Comparison of ENCODE assay signal across 12 cellular contexts in genomic region chr17:28892024-28892423, GRCh38. TPM values are rescaled to one million over a fixed set of nuclear protein-coding genes. Genes with fewer than 3 reads are reported as not detected.
DNase-seq lines count a peak whose midpoint lies in the region; ATAC-seq and TF ChIP-seq lines count a peak whose summit lies in the region.
"Had no signal": no experiment of that assay in that cellular context is flagged by ENCODE, and none has a peak within 500 bp of the region (broad histone marks: within the 10 kb centered on the region; RNA-seq: fewer than 3 reads in every experiment).

No MANE protein-coding gene starts in this region.

- H3K36me3 Mint-ChIP-seq in CD4-positive, alpha-beta memory T cell: peaks cover 8 to 37% of the 10 kb centered on the region in 2 donors
- peaks cover 54% of the 10 kb centered on the region for H3K36me3 Mint-ChIP-seq in activated CD8-positive, alpha-beta T cell treated with anti-CD3 and anti-CD28 coated beads, Interleukin-2, amount 10 ng/mL, durations not matched to agents 7 days and 5 days (ENCODE audit: low read depth)
- H3K36me3 Mint-ChIP-seq in nephron (ENCODE audit: low read depth): peaks cover 11% of the 10 kb centered on the region

- peak overlapping the region in 6 of 7 donors; percentile 80 to 94 (median 88) for H3K27ac Mint-ChIP-seq in CD4-positive, alpha-beta memory T cell
- peak overlapping the region; percentile 83 for H3K27ac Mint-ChIP-seq in activated CD8-positive, alpha-beta T cell treated with anti-CD3 and anti-CD28 coated beads, Interleukin-2, amount 10 ng/mL, durations not matched to agents 7 days and 5 days
- H3K27ac Mint-ChIP-seq in nephron: peak overlapping the region in 2 of 3 experiments; percentile 17 to 20

- no peak overlapping the region for H3K27ac ChIP-seq in CD4-positive, alpha-beta memory T cell (ENCODE audit: low read depth, low read length)
- no peak overlapping the region for H3K27ac ChIP-seq in caudate nucleus (ENCODE audit: low read depth, low read length)
- H3K27ac ChIP-seq: neural progenitor cell had no signal

- H3K4me3 ChIP-seq in CD4-positive, alpha-beta memory T cell (ENCODE audit: low read length in 2 of 2): no peak overlapping the region
- H3K4me3 ChIP-seq in BE2C (ENCODE audit: low read depth, low read length): no peak overlapping the region
- H3K4me3 ChIP-seq: left lung, neural progenitor cell had no signal

- H3K4me1 ChIP-seq in CD4-positive, alpha-beta memory T cell (ENCODE audit: insufficient read depth, low read length): peaks cover 57% of the 10 kb centered on the region
- H3K4me1 ChIP-seq in BE2C: no peaks in the 10 kb centered on the region; the same call in 1 of the 2 replicates

- H3K4me3 Mint-ChIP-seq in CD4-positive, alpha-beta memory T cell: peak overlapping the region in 4 of 8 donors; percentile 24 to 57 (median 43)
- no peak overlapping the region for H3K4me3 Mint-ChIP-seq in activated CD8-positive, alpha-beta T cell treated with anti-CD3 and anti-CD28 coated beads, Interleukin-2, amount 10 ng/mL, durations not matched to agents 7 days and 5 days
- H3K4me3 Mint-ChIP-seq in nephron: no peak overlapping the region

- peaks cover 9% of the 10 kb centered on the region for H3K36me3 ChIP-seq in CD4-positive, alpha-beta memory T cell (ENCODE audit: insufficient read depth, low read length)
- no peaks in the 10 kb centered on the region for H3K36me3 ChIP-seq in BE2C
- H3K36me3 ChIP-seq: neural progenitor cell had no signal

- peaks cover 37 to 77% (median 57%) of the 10 kb centered on the region in 4 donors for H3K4me1 Mint-ChIP-seq in CD4-positive, alpha-beta memory T cell
- H3K4me1 Mint-ChIP-seq in activated CD8-positive, alpha-beta T cell treated with anti-CD3 and anti-CD28 coated beads, Interleukin-2, amount 10 ng/mL, durations not matched to agents 7 days and 5 days (ENCODE audit: low read depth): peaks cover 65% of the 10 kb centered on the region
- H3K4me1 Mint-ChIP-seq in nephron: peaks cover 33% of the 10 kb centered on the region

- H3K9me3 Mint-ChIP-seq in CD4-positive, alpha-beta memory T cell: no peaks in the 10 kb centered on the region
- H3K9me3 Mint-ChIP-seq in activated CD8-positive, alpha-beta T cell treated with anti-CD3 and anti-CD28 coated beads, Interleukin-2, amount 10 ng/mL, durations not matched to agents 7 days and 5 days (ENCODE audit: insufficient read depth): no peaks in the 10 kb centered on the region
- H3K9me3 Mint-ChIP-seq in nephron: no peaks in the 10 kb centered on the region

- no peak for TF ChIP-seq CTCF in nephron (IDR thresholded peaks at IDR 0.05; ENCODE audit: unreplicated experiment in 3 of 3)
- TF ChIP-seq CTCF in BE2C (IDR thresholded peaks at IDR 0.05; ENCODE audit: low read depth, low read length): no peak

- H3K27me3 Mint-ChIP-seq in CD4-positive, alpha-beta memory T cell: no peaks in the 10 kb centered on the region
- H3K27me3 Mint-ChIP-seq in activated CD8-positive, alpha-beta T cell treated with anti-CD3 and anti-CD28 coated beads, Interleukin-2, amount 10 ng/mL, durations not matched to agents 7 days and 5 days (ENCODE audit: low read depth): no peaks in the 10 kb centered on the region
- H3K27me3 Mint-ChIP-seq in nephron (ENCODE audit: low read depth): no peaks in the 10 kb centered on the region

- H3K27me3 ChIP-seq in CD4-positive, alpha-beta memory T cell (ENCODE audit: insufficient read depth, low read length): no peaks in the 10 kb centered on the region
- no peaks in the 10 kb centered on the region for H3K27me3 ChIP-seq in BE2C
- H3K27me3 ChIP-seq: left lung, neural progenitor cell had no signal

- ATAC-seq in activated CD8-positive, alpha-beta T cell treated with anti-CD3 and anti-CD28 coated beads, Interleukin-2, amount 10 ng/mL, durations not matched to agents 7 days and 5 days: no peak
- ATAC-seq: left lung, sciatic nerve had no signal

- DNase-seq in CD4-positive, alpha-beta memory T cell: no peak
- DNase-seq in GM19238 (ENCODE audit: insufficient read length, low spot score) (peak; percentile 55), BE2C (no peak), caudate nucleus (lab: John Stamatoyannopoulos, UW) (no peak)
- DNase-seq in activated CD8-positive, alpha-beta T cell treated with anti-CD3 and anti-CD28 coated beads, Interleukin-2, amount 10 ng/mL, durations not matched to agents 7 days and 5 days: no peak
- DNase-seq in stimulated activated CD4-positive, alpha-beta T cell treated with anti-CD3 and anti-CD28 coated beads, Interleukin-4, amount 100 ng/mL, for 1 hour: no peak
- DNase-seq: left lung, NCI-H1105, NCI-H226 had no signal

- CTCF ChIA-PET in CD4-positive, alpha-beta memory T cell (lab: Charles Lee; ENCODE audit: partially characterized antibody): interaction anchor here (0.7 to 2.5 kb wide), 5 partner anchors 11 to 165 kb away, joined by 3 to 19 read pairs (median 10); partner anchors contain the start of genes DHRS13, NEK8 and TLCD1
- CTCF ChIA-PET in activated CD8-positive, alpha-beta T cell treated with anti-CD3 and anti-CD28 coated beads, Interleukin-2, amount 10 ng/mL, durations not matched to agents 7 days and 5 days (lab: Charles Lee): interaction anchor here (0.9 to 7.9 kb wide), 7 partner anchors 10 to 165 kb away, joined by 3 to 64 read pairs (median 19); partner anchors contain the start of genes DHRS13, NEK8 and TLCD1

- intact Hi-C loops in CD4-positive, alpha-beta memory T cell (cut with micrococcal nuclease): no loop called here

- H3K9me3 ChIP-seq in CD4-positive, alpha-beta memory T cell (ENCODE audit: control insufficient read depth in 1 of 2, low read length in 2 of 2): no peaks in the 10 kb centered on the region
- H3K9me3 ChIP-seq in BE2C: no peaks in the 10 kb centered on the region
- H3K9me3 ChIP-seq: left lung had no signal

- POLR2A ChIA-PET in CD4-positive, alpha-beta memory T cell (lab: Charles Lee; ENCODE audit: partially characterized antibody): interaction anchor here (0.7 to 4.9 kb wide), 9 partner anchors 10 to 80 kb away, joined by 3 to 40 read pairs (median 5); partner anchors contain the start of genes DHRS13, FAM222B and PHF12
- POLR2A ChIA-PET in activated CD8-positive, alpha-beta T cell treated with anti-CD3 and anti-CD28 coated beads, Interleukin-2, amount 10 ng/mL, durations not matched to agents 7 days and 5 days (lab: Charles Lee): interaction anchor here (1.1 to 2.8 kb wide), 5 partner anchors 10 to 34 kb away, joined by 3 to 13 read pairs (median 9); partner anchors contain the start of gene DHRS13

RNA-seq across cellular contexts. Expression of gene FLOT2, which starts 5.5 kb away (rescaled TPM):
- total RNA-seq in CD4-positive, alpha-beta memory T cell: 100 to 1,000 TPM; 216 to 224 TPM
- 100 to 1,000 TPM; 284 to 288 TPM for polyA plus RNA-seq in CD4-positive, alpha-beta memory T cell
- total RNA-seq in activated CD8-positive, alpha-beta T cell treated with anti-CD3 and anti-CD28 coated beads, Interleukin-2, amount 10 ng/mL, durations not matched to agents 7 days and 5 days: 100 to 1,000 TPM; 197 to 198 TPM
- 53.5 TPM for polyA plus RNA-seq in BE2C (2012; ENCODE audit: insufficient read depth, insufficient read length, low read depth)

RNA-seq across cellular contexts. Expression of gene DHRS13, which starts 10.9 kb away (rescaled TPM):
- total RNA-seq in CD4-positive, alpha-beta memory T cell: 10 to 100 TPM; 44.6 to 49.6 TPM
- polyA plus RNA-seq in CD4-positive, alpha-beta memory T cell: 10 to 100 TPM; 15.1 to 19.6 TPM
- total RNA-seq in activated CD8-positive, alpha-beta T cell treated with anti-CD3 and anti-CD28 coated beads, Interleukin-2, amount 10 ng/mL, durations not matched to agents 7 days and 5 days: 10 to 100 TPM; 29.2 to 29.3 TPM
- 14.8 TPM for polyA plus RNA-seq in BE2C (2012; ENCODE audit: insufficient read depth, insufficient read length, low read depth)

RNA-seq across cellular contexts. Expression of gene ERAL1, which starts 37.2 kb away (rescaled TPM):
- 10 to 100 TPM; 23.5 to 24.3 TPM for total RNA-seq in CD4-positive, alpha-beta memory T cell
- 10 to 100 TPM; 41.1 to 41.7 TPM for polyA plus RNA-seq in CD4-positive, alpha-beta memory T cell
- 10 to 100 TPM; 46.3 to 50.7 TPM for total RNA-seq in activated CD8-positive, alpha-beta T cell treated with anti-CD3 and anti-CD28 coated beads, Interleukin-2, amount 10 ng/mL, durations not matched to agents 7 days and 5 days
- 47.0 TPM for polyA plus RNA-seq in BE2C (2012; ENCODE audit: insufficient read depth, insufficient read length, low read depth)

RNA-seq across cellular contexts. Expression of gene FAM222B, which starts 49.4 kb away (rescaled TPM):
- total RNA-seq in CD4-positive, alpha-beta memory T cell: 10 to 100 TPM; 19.0 to 23.0 TPM
- 10 to 100 TPM in 1 of 2 donors, 1 to 10 TPM in 1; 7.9 to 23.2 TPM for polyA plus RNA-seq in CD4-positive, alpha-beta memory T cell
- total RNA-seq in activated CD8-positive, alpha-beta T cell treated with anti-CD3 and anti-CD28 coated beads, Interleukin-2, amount 10 ng/mL, durations not matched to agents 7 days and 5 days: 10 to 100 TPM; 15.4 to 17.1 TPM
- polyA plus RNA-seq in BE2C (2012; ENCODE audit: insufficient read depth, insufficient read length, low read depth): 13.9 TPM

RNA-seq across cellular contexts. Expression of gene PHF12, which starts 59.3 kb away (rescaled TPM):
- total RNA-seq in CD4-positive, alpha-beta memory T cell: 100 to 1,000 TPM; 125 to 135 TPM
- 10 to 100 TPM in 1 of 2 donors, 1 to 10 TPM in 1; 5.0 to 12.7 TPM for polyA plus RNA-seq in CD4-positive, alpha-beta memory T cell
- total RNA-seq in activated CD8-positive, alpha-beta T cell treated with anti-CD3 and anti-CD28 coated beads, Interleukin-2, amount 10 ng/mL, durations not matched to agents 7 days and 5 days: 10 to 100 TPM; 66.5 to 67.4 TPM
- polyA plus RNA-seq in BE2C (2012; ENCODE audit: insufficient read depth, insufficient read length, low read depth): 43.0 TPM

Comparison
In these comparisons a context has a peak if more than half of its experiments do, and no peak if none do; other contexts are left out.
1. H3K27ac Mint-ChIP-seq: peak in every context shown above with its lines; median percentile 88 in CD4-positive, alpha-beta memory T cell; 83 in activated CD8-positive, alpha-beta T cell treated with anti-CD3 and anti-CD28 coated beads, Interleukin-2, amount 10 ng/mL, durations not matched to agents 7 days and 5 days; 18 in nephron.